18 cellular contexts compared by ENCODE assay signal in the genomic region with DNA sequence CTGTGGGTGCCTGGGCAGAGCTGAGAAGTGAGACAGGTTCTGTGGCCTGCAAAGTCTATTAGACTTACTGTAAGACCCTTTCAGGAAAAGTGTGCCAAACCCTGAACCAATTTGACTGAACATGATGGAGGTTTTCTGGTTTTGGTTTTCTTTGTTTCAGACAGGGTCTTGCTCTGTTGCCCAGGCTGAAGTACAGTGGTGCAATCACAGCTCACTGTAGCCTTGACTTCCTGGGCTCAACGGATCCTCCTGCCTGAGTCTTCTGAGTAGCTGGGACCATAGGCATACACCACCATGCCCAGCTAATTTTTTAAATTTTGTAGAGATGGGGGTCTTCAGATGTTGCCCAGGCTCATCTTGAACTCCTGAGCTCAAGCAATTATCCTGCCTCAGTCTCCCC.
DNase-seq lines count a peak whose midpoint lies in the region; ATAC-seq, FAIRE-seq and TF ChIP-seq lines count a peak whose summit lies in the region.
"Had no signal": no experiment of that assay in that cellular context is flagged by ENCODE, and none has a peak within 500 bp of the region (broad histone marks: within the 10 kb centered on the region; RNA-seq: fewer than 3 reads in every experiment).

No MANE protein-coding gene starts in this region.

- WGBS in smooth muscle cell (ENCODE audit: low lambda C conversion rate), result 94% methylated on average over 1 of the region's 1 CpG

- no TSS peak for BruUV-seq in PC-3 (replicated peaks; lab: Mats Ljungman, UMichigan)

- no peaks in the 10 kb centered on the region for H3K9me3 ChIP-seq in PC-3 (ENCODE audit: low read length)
- H3K9me3 ChIP-seq in smooth muscle cell (replicated peaks; ENCODE audit: low read depth), result no peaks in the 10 kb centered on the region

- POLR2A ChIA-PET in PC-3 (lab: Charles Lee; ENCODE audit: unreplicated experiment), result no interaction called here

- no peak overlapping the region for H3K9ac ChIP-seq in PC-3 (ENCODE audit: low read length)
- no peak overlapping the region for H3K9ac ChIP-seq in smooth muscle cell (ENCODE audit: low read depth)
- H3K9ac ChIP-seq: BLaER1 treated with 17β-estradiol and CSF1 and Interleukin-3, amounts not matched to agents 10 nM and 100 nM had no signal

- no peak overlapping the region for H2AFZ ChIP-seq in PC-3 (ENCODE audit: low read length)
- H2AFZ ChIP-seq in smooth muscle cell (ENCODE audit: low read depth), result no peak overlapping the region

- peak overlapping the region; percentile 76 for H3K4me2 ChIP-seq in PC-3 (ENCODE audit: low read length)
- H3K4me2 ChIP-seq in smooth muscle cell, result no peak overlapping the region
- H3K4me2 ChIP-seq: BLaER1 treated with 17β-estradiol and CSF1 and Interleukin-3, amounts not matched to agents 10 nM and 100 nM had no signal

- H3K36me3 ChIP-seq in PC-3 (ENCODE audit: low read depth, low read length) (no peaks in the 10 kb centered on the region), smooth muscle cell (ENCODE audit: low read depth) (no peaks in the 10 kb centered on the region)

- peaks cover 35% of the 10 kb centered on the region for H3K4me1 ChIP-seq in PC-3 (ENCODE audit: insufficient read depth, low read length)
- H3K4me1 ChIP-seq in smooth muscle cell (ENCODE audit: low read depth), result no peaks in the 10 kb centered on the region

- no peaks in the 10 kb centered on the region for H3K9me2 ChIP-seq in PC-3 (replicated peaks; ENCODE audit: low read length)

- ATAC-seq in PC-3, result no peak
- no peak for ATAC-seq in GM21447 (IDR thresholded peaks at IDR 0.05; ENCODE audit: unreplicated experiment)
- ATAC-seq: CD8-positive, alpha-beta T cell; GM12878; HCT116 had no signal

- no peak for TF ChIP-seq CTCF in PC-3 (conservative IDR thresholded peaks at IDR 0.05; ENCODE audit: low read depth, low read length)
- TF ChIP-seq CTCF in coronary artery (IDR thresholded peaks at IDR 0.05), result no peak
- TF ChIP-seq CTCF in smooth muscle cell (IDR thresholded peaks at IDR 0.05; ENCODE audit: borderline replicate concordance, insufficient read depth, poor library complexity, severe bottlenecking), result no peak

- intact Hi-C loops in PC-3 (cut with micrococcal nuclease), result loop anchor here (5.0 kb wide), 2 partner anchors 47 to 167 kb away; a partner anchor contains a TSS

- H3K27ac ChIP-seq in PC-3 (ENCODE audit: low read length) (no peak overlapping the region), coronary artery (no peak overlapping the region), smooth muscle cell (ENCODE audit: low read depth) (peak overlapping the region; percentile 50)
- H3K27ac ChIP-seq: BLaER1 treated with 17β-estradiol and CSF1 and Interleukin-3, amounts not matched to agents 10 nM and 100 nM had no signal

- H4K20me1 ChIP-seq in PC-3 (ENCODE audit: low read length), result no peaks in the 10 kb centered on the region
- H4K20me1 ChIP-seq in smooth muscle cell (ENCODE audit: low read depth), result peaks cover 7% of the 10 kb centered on the region

- H3K4me3 ChIP-seq in PC-3 (ENCODE audit: low read length) (no peak overlapping the region), coronary artery (no peak overlapping the region), smooth muscle cell (no peak overlapping the region)
- H3K4me3 ChIP-seq: BLaER1 treated with 17β-estradiol and CSF1 and Interleukin-3, amounts not matched to agents 10 nM and 100 nM; GM12878 had no signal

- no peak for TF ChIP-seq POLR2A in GM12891 (IDR thresholded peaks at IDR 0.05; ENCODE audit: low read depth, low read length)

- no peak for DNase-seq in GM12891 (ENCODE audit: insufficient read length, low spot score)
- DNase-seq in PC-3, result no peak
- peak; percentile 16 for DNase-seq in coronary artery (ENCODE audit: low spot score)
- no peak for DNase-seq in smooth muscle cell (lab: John Stamatoyannopoulos, UW; ENCODE audit: unreplicated experiment)
- DNase-seq in stimulated activated CD8-positive, alpha-beta memory T cell treated with anti-CD3 and anti-CD28 coated beads, Interleukin-4, amount 100 ng/mL, for 48 hours, result no peak
- no peak for DNase-seq in activated CD8-positive, alpha-beta memory T cell treated with anti-CD3 and anti-CD28 coated beads, Interleukin-2, amount 50 U/mL, for 4 hours
- DNase-seq: Calu3; CD8-positive, alpha-beta T cell; DND-41; GOT3; H7; HFFc6 had no signal

- H3K79me2 ChIP-seq in PC-3 (ENCODE audit: low read length), result no peaks in the 10 kb centered on the region
- H3K79me2 ChIP-seq in smooth muscle cell (ENCODE audit: low read depth), result no peaks in the 10 kb centered on the region

- H3K27me3 ChIP-seq in PC-3 (ENCODE audit: low read length) (no peaks in the 10 kb centered on the region), smooth muscle cell (ENCODE audit: low read depth) (no peaks in the 10 kb centered on the region)
- H3K27me3 ChIP-seq: BLaER1 treated with 17β-estradiol and CSF1 and Interleukin-3, amounts not matched to agents 10 nM and 100 nM had no signal

- H3F3A ChIP-seq in PC-3 (ENCODE audit: low read length, unreplicated experiment) (peaks cover 6% of the 10 kb centered on the region), smooth muscle cell (ENCODE audit: low read depth) (no peaks in the 10 kb centered on the region)

- FAIRE-seq in GM12891 (lab: Jason Lieb, UNC), result peak; percentile 13
- FAIRE-seq: GM19239, HTR-8/SVneo had no signal

- CTCF ChIA-PET in PC-3 (lab: Charles Lee), result no interaction called here

TF ChIP-seq in GM12891, 5 proteins besides CTCF, POLR2A, EP300 and RAD21:
- no peak for TF ChIP-seq PAX5 (IDR thresholded peaks at IDR 0.05; ENCODE audit: insufficient read depth, low read length, severe bottlenecking)
- no peak for TF ChIP-seq POU2F2 (IDR thresholded peaks at IDR 0.05; ENCODE audit: low read depth, low read length)
- TF ChIP-seq TAF1 (IDR thresholded peaks at IDR 0.05; ENCODE audit: low read depth, low read length), result no peak
- no peak for TF ChIP-seq SPI1 (IDR thresholded peaks at IDR 0.05; ENCODE audit: low read depth, low read length)
- TF ChIP-seq POLR2AphosphoS5 (IDR thresholded peaks at IDR 0.05; ENCODE audit: low read depth, low read length), result no peak
TF ChIP-seq in GM12891: peak in this region for 0.
